Comparison of ENCODE assay signal across 1 cellular context in the genomic region with DNA sequence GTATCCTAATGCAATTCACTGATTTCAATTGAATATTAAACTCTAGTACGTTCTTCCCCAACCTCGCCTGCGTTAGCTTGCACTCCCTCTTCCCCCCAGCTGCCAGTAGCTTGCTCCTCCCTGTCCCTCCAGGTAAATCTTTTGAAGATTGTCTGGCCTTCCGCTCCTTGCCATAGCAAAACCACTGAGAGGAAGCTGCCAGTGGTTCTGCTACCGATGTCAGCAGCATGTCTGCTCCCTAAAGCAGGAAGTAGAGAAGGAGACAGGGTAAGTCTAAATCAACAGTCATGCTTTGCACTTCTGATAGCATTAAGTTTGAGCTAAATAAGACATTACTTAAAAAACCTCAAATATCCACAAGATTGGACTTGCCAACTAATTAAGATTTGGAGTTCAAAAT.
TF ChIP-seq lines count a peak whose summit lies in the region.

No MANE protein-coding gene starts in this region.

TF ChIP-seq in GM23338, 12 proteins besides CTCF, POLR2A, EP300 and RAD21 (continued from another document):
- TF ChIP-seq REST (IDR thresholded peaks at IDR 0.05; ENCODE audit: unreplicated experiment) (no peak), ZNF114 (CRISPR knock-in tag; IDR thresholded peaks at IDR 0.05) (no peak), ZNF331 (CRISPR knock-in tag; IDR thresholded peaks at IDR 0.05; ENCODE audit: low read depth) (no peak), POLR2AphosphoS5 (IDR thresholded peaks at IDR 0.05; ENCODE audit: low read depth) (no peak), ZNF462 (CRISPR knock-in tag; IDR thresholded peaks at IDR 0.05) (no peak), JUNB (IDR thresholded peaks at IDR 0.05; ENCODE audit: unreplicated experiment) (no peak), EZH2phosphoT487 (IDR thresholded peaks at IDR 0.05; ENCODE audit: unreplicated experiment) (no peak), EZH2 (IDR thresholded peaks at IDR 0.05; ENCODE audit: low read depth, unreplicated experiment) (no peak)
